ENCODE assay signal across 8 cellular contexts in the genomic region with DNA sequence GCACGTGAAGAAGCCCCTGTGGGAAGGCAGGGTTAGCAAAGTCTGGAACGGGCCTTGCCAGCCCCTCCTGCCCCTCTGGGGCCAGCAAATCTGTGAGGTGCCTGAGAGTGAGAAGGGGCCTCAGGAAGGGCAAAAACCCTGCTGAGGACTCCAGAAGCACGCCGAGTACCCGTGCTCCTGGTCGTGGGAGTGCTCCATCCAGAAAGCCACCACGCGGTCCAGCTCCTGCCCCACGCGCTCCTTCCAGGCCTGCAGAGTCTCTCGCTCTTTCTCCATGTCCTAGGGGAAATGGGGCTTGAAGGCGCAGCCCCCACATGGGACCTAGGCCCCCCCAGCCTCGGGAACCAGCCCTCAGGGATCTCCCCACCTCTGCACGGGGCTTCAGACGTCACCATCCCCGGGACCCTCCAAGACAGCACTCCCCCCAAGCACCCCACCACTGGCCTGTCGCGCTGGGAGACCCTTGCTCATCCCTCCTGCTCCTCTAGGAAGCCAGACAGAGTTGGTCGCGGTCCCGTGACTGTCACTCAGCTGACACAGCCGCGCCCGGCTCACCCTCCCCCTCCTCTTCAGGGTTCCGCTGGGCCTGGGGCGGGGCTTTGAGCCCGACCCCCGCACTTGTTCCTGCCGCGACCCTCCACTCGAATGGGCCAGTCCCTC.
DNase-seq lines count a peak whose midpoint lies in the region; ATAC-seq and TF ChIP-seq lines count a peak whose summit lies in the region.

A gene (minus strand): TSS at position 504 of the 660 bp plus-strand sequence. CDS start 33 bp downstream, at position 471.

- peaks cover 13% of the 10 kb centered on the region for H3K36me3 ChIP-seq in neutrophil

- peaks cover 31 to 50% of the 10 kb centered on the region in 2 experiments for H3K4me1 ChIP-seq in neutrophil (ENCODE audit: control insufficient read depth in 1 of 2, insufficient read depth in 1 of 2, low read depth in 1 of 2, low read length in 1 of 2)

- H3K9me3 ChIP-seq in neutrophil = no peaks in the 10 kb centered on the region

- H3K27ac ChIP-seq in HL-60 (replicated peaks) (peak within 1 kb of the TSS; percentile 62), neutrophil (peak within 1 kb of the TSS; percentile 84)

- H3K27me3 ChIP-seq in HL-60 (ENCODE audit: insufficient read depth, poor library complexity, severe bottlenecking) = no peaks in the 10 kb centered on the region
- H3K27me3 ChIP-seq in neutrophil = no peaks in the 10 kb centered on the region

- H3K4me3 ChIP-seq in HL-60 (replicated peaks; ENCODE audit: insufficient read depth, low read length) = peak within 1 kb of the TSS; percentile 30
- peak within 1 kb of the TSS; percentile 62 to 70 for H3K4me3 ChIP-seq in neutrophil (ENCODE audit: low read depth in 1 of 2, low read length in 1 of 2)

- peak in 1 of 2 experiments; percentile 47 for DNase-seq in HL-60 (ENCODE audit: low read depth in 1 of 2, low spot score in 1 of 2)
- DNase-seq in activated CD4-positive, alpha-beta T cell treated with anti-CD3 and anti-CD28 coated beads for 4 hours = peak; percentile 41 to 54
- peak; percentile 55 for DNase-seq in globus pallidus (ENCODE audit: low spot score)
- no peak for DNase-seq in SIG-M5 treated with dmso at 0.1 percent for 504 hours (lab: John Stamatoyannopoulos, UW; ENCODE audit: unreplicated experiment)
- DNase-seq in NOMO-1 treated with DMSO at 0.1 percent for 48 hours (lab: John Stamatoyannopoulos, UW; ENCODE audit: unreplicated experiment) = no peak
- no peak for DNase-seq in hepatic stellate cell (ENCODE audit: low spot score)

- ATAC-seq in HG02970 (IDR thresholded peaks at IDR 0.05; ENCODE audit: low FRiP score, unreplicated experiment) = no peak

- TF ChIP-seq CTCF in HL-60 (IDR thresholded peaks at IDR 0.05; ENCODE audit: insufficient read depth, low read length) = no peak
- no peak for TF ChIP-seq CTCF in neutrophil (IDR thresholded peaks at IDR 0.05)

Comparison
In these comparisons a context has a peak if more than half of its experiments do, and no peak if none do; other contexts are left out.
1. DNase-seq: peak in activated CD4-positive, alpha-beta T cell treated with anti-CD3 and anti-CD28 coated beads for 4 hours (2 of 2) and globus pallidus (single experiment); none in SIG-M5 treated with dmso at 0.1 percent for 504 hours (single experiment), NOMO-1 treated with DMSO at 0.1 percent for 48 hours (single experiment) and hepatic stellate cell (single experiment).